In the genomic region with DNA sequence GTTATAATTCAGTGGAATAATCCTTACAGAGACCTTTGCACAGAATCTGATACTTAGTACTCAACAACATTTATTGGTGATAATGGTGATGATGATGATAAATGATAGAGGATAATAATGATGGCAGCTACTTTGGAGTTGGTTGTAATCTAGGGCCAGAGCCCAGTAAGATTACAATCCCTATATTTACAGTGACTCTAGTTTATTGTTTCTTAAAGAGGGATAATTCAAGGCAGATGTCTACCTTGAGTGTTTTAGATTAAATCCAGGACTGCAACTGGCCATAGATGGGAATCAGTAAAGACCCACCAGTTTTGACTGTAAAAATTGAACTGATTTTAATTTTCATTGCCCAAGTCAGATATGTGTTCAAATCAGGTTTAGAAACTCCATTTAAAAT, we compare ENCODE assay signal across 34 cellular contexts.
"Had no signal": no experiment of that assay in that cellular context is flagged by ENCODE, and none has a peak within 500 bp of the region (broad histone marks: within the 10 kb centered on the region; RNA-seq: fewer than 3 reads in every experiment).

No MANE protein-coding gene starts in this region.

- H3K4me3 ChIP-seq: MG63 had no signal

- H3K4me2 ChIP-seq: KMS-11 had no signal

- DNase-seq: Karpas-422, Kasumi-1, MG63, MM.1S, MV-4-11, NCI-H1048, NCI-H1092, NCI-H1092 treated with DMSO at 0.1 percent for 48 hours, NCI-H1105, NCI-H1105 treated with DMSO at 0.1 percent for 48 hours, NCI-H1417, NCI-H1417 treated with DMSO at 0.1 percent for 48 hours, NCI-H1436, NCI-H1436 treated with DMSO at 0.1 percent for 48 hours, NCI-H146, NCI-H1694, NCI-H1694 treated with DMSO at 0.1 percent for 48 hours, NCI-H187, NCI-H187 treated with DMSO at 0.1 percent for 48 hours, NCI-H1930, NCI-H2029, NCI-H2029 treated with DMSO at 0.1 percent for 48 hours, NCI-H2081, NCI-H2081 treated with DMSO at 0.1 percent for 48 hours, NCI-H2107, NCI-H2171, NCI-H2171 treated with DMSO at 0.1 percent for 48 hours, NCI-H2227 treated with DMSO at 0.1 percent for 48 hours, NCI-H226, NCI-H345, NCI-H446, NCI-H446 treated with DMSO at 0.1 percent for 48 hours, NCI-H510A had no signal

- H3K36me3 ChIP-seq: MG63 had no signal

- H3K9ac ChIP-seq: KMS-11 had no signal

- H3K27me3 ChIP-seq: MG63 had no signal

- H3K27ac ChIP-seq: KMS-11 had no signal

- H3K9me3 ChIP-seq: MG63 had no signal
